11 cellular contexts compared by ENCODE assay signal in the genomic region with DNA sequence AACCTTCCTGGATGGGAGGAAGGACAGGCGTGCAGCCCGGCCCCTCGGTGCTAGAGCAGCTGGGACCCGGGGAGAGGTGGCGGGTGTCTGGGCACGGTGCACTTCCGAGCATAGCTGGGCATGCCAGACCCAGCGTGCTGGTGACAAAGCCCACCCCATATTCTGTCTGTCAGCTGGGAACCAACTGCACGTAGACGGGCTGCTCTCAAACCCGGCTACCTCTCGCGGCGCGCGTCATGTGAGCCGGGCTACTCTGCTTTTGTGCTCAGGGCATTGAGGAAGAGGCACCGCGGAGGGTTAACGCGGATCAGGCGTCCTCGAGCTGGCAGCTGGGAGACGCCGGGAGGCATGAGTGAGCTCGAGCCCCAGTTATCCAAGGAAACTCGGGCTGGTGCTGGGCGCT.
DNase-seq lines count a peak whose midpoint lies in the region; ATAC-seq and TF ChIP-seq lines count a peak whose summit lies in the region.
"Had no signal": no experiment of that assay in that cellular context is flagged by ENCODE, and none has a peak within 500 bp of the region (broad histone marks: within the 10 kb centered on the region; RNA-seq: fewer than 3 reads in every experiment).

No MANE protein-coding gene starts in this region.

- no peak overlapping the region for H3K27ac Mint-ChIP-seq in activated T-helper 17 cell treated with anti-CD3 and anti-CD28 coated beads, Interleukin-2, amount 50 U/mL, for 72 hours
- H3K27ac Mint-ChIP-seq: stimulated activated memory B cell treated with anti-CD40 and anti-IgM and Interleukin-4, amounts not matched to agents 10 μg/mL and 1 μg/mL and 100 μg/mL, for 72 hours had no signal

- TF ChIP-seq EP300 in suprapubic skin (IDR thresholded peaks at IDR 0.05), result no peak

- no peak overlapping the region for H3K4me3 Mint-ChIP-seq in activated T-helper 17 cell treated with anti-CD3 and anti-CD28 coated beads, Interleukin-2, amount 50 U/mL, for 72 hours
- H3K4me3 Mint-ChIP-seq: stimulated activated memory B cell treated with anti-CD40 and anti-IgM and Interleukin-4, amounts not matched to agents 10 μg/mL and 1 μg/mL and 100 μg/mL, for 72 hours had no signal

- H3K27ac ChIP-seq in suprapubic skin, result no peak overlapping the region

- ATAC-seq in activated T-helper 17 cell treated with anti-CD3 and anti-CD28 coated beads, Interleukin-2, amount 50 U/mL, for 72 hours (replicated peaks), result no peak
- ATAC-seq in HG02981 (IDR thresholded peaks at IDR 0.05; ENCODE audit: unreplicated experiment), result no peak
- ATAC-seq: stimulated activated memory B cell treated with anti-CD40 and anti-IgM and Interleukin-4, amounts not matched to agents 10 μg/mL and 1 μg/mL and 100 μg/mL, for 72 hours had no signal

- TF ChIP-seq CTCF in suprapubic skin (IDR thresholded peaks at IDR 0.05), result no peak

- no peaks in the 10 kb centered on the region for H3K4me1 Mint-ChIP-seq in activated T-helper 17 cell treated with anti-CD3 and anti-CD28 coated beads, Interleukin-2, amount 50 U/mL, for 72 hours
- H3K4me1 Mint-ChIP-seq: stimulated activated memory B cell treated with anti-CD40 and anti-IgM and Interleukin-4, amounts not matched to agents 10 μg/mL and 1 μg/mL and 100 μg/mL, for 72 hours had no signal

- peaks cover 74% of the 10 kb centered on the region for H3K27me3 ChIP-seq in suprapubic skin

- no peak for TF ChIP-seq POLR2A in suprapubic skin (IDR thresholded peaks at IDR 0.05)

- H3K4me3 ChIP-seq in suprapubic skin, result peak overlapping the region; percentile 27

- H3K9me3 Mint-ChIP-seq in activated T-helper 17 cell treated with anti-CD3 and anti-CD28 coated beads, Interleukin-2, amount 50 U/mL, for 72 hours, result no peaks in the 10 kb centered on the region

- H3K9me3 ChIP-seq in suprapubic skin, result no peaks in the 10 kb centered on the region

- peaks cover 4% of the 10 kb centered on the region for H3K4me1 ChIP-seq in suprapubic skin

- no peaks in the 10 kb centered on the region for H3K36me3 Mint-ChIP-seq in activated T-helper 17 cell treated with anti-CD3 and anti-CD28 coated beads, Interleukin-2, amount 50 U/mL, for 72 hours (ENCODE audit: low read depth)
- H3K36me3 Mint-ChIP-seq: stimulated activated memory B cell treated with anti-CD40 and anti-IgM and Interleukin-4, amounts not matched to agents 10 μg/mL and 1 μg/mL and 100 μg/mL, for 72 hours had no signal

- H3K27me3 Mint-ChIP-seq in activated T-helper 17 cell treated with anti-CD3 and anti-CD28 coated beads, Interleukin-2, amount 50 U/mL, for 72 hours, result peaks cover 35% of the 10 kb centered on the region

- DNase-seq in NCI-H82 (lab: John Stamatoyannopoulos, UW) (peak; percentile 75), NCI-H82 treated with DMSO at 0.1 percent for 48 hours (lab: John Stamatoyannopoulos, UW; ENCODE audit: unreplicated experiment) (no peak), anterior cingulate cortex (lab: John Stamatoyannopoulos, UW) (peak in 55 of 58 donors; percentile 14 to 93 (median 60)), iPS-NIHi7 (ENCODE audit: extremely low spot score) (peak; percentile 72), suprapubic skin (ENCODE audit: low spot score in 2 of 2) (no peak)
- no peak for DNase-seq in activated CD8-positive, alpha-beta memory T cell treated with anti-CD3 and anti-CD28 coated beads, Interleukin-2, amount 50 U/mL, for 48 hours
- DNase-seq: ACHN; activated CD8-positive, alpha-beta memory T cell treated with anti-CD3 and anti-CD28 coated beads for 24 hours had no signal

- H3K36me3 ChIP-seq in suprapubic skin, result no peaks in the 10 kb centered on the region

- 35% methylated on average over 22 of the region's 28 CpGs for WGBS in suprapubic skin

Comparison
In these comparisons a context has a peak if more than half of its experiments do, and no peak if none do; other contexts are left out.
1. DNase-seq: peak in NCI-H82 (single experiment), anterior cingulate cortex (55 of 58) and iPS-NIHi7 (single experiment); none in NCI-H82 treated with DMSO at 0.1 percent for 48 hours (single experiment), suprapubic skin (0 of 2) and activated CD8-positive, alpha-beta memory T cell treated with anti-CD3 and anti-CD28 coated beads, Interleukin-2, amount 50 U/mL, for 48 hours (single experiment).